In genomic region chr10:92849576-92850090, GRCh38 we compare ENCODE assay signal across 8 cellular contexts. TPM values are rescaled to one million over a fixed set of nuclear protein-coding genes. Genes with fewer than 3 reads are reported as not detected.
A peak's percentile ranks its signal among the peaks of the same experiment; 100 is the strongest.
DNase-seq lines count a peak whose midpoint lies in the region; ATAC-seq and TF ChIP-seq lines count a peak whose summit lies in the region.

No MANE protein-coding gene starts in this region.

- no peak overlapping the region for H3K27ac ChIP-seq in WERI-Rb-1
- H3K27ac ChIP-seq in iPS-18a (ENCODE audit: low read length), result no peak overlapping the region
- H3K27ac ChIP-seq in thyroid gland, result peak overlapping the region in 1 of 3 donors; percentile 90

- H3K4me1 Mint-ChIP-seq in activated naive CD4-positive, alpha-beta T cell treated with anti-CD3 and anti-CD28 coated beads, Interleukin-2, amount 10 ng/mL, durations not matched to agents 7 days and 5 days, result peaks cover 38% of the 10 kb centered on the region

- TF ChIP-seq CTCF in WERI-Rb-1 (IDR thresholded peaks at IDR 0.05; ENCODE audit: low read depth, low read length) (no peak), thyroid gland (IDR thresholded peaks at IDR 0.05) (no peak)

- H3K36me3 Mint-ChIP-seq in activated naive CD4-positive, alpha-beta T cell treated with anti-CD3 and anti-CD28 coated beads, Interleukin-2, amount 10 ng/mL, durations not matched to agents 7 days and 5 days, result peaks cover 3% of the 10 kb centered on the region

- H3K27ac Mint-ChIP-seq in activated naive CD4-positive, alpha-beta T cell treated with anti-CD3 and anti-CD28 coated beads, Interleukin-2, amount 10 ng/mL, durations not matched to agents 7 days and 5 days, result peak overlapping the region; percentile 83

- peaks cover 6% of the 10 kb centered on the region for H3K9me3 ChIP-seq in WERI-Rb-1 (ENCODE audit: severe bottlenecking)
- H3K9me3 ChIP-seq in iPS-18a (ENCODE audit: control insufficient read depth, low read depth, low read length), result no peaks in the 10 kb centered on the region
- no peaks in the 10 kb centered on the region for H3K9me3 ChIP-seq in thyroid gland

- H3K36me3 ChIP-seq in WERI-Rb-1 (0 out of 2 replicates have a peak, but pooled peaks cover 2% of the 10 kb centered on the region), iPS-18a (ENCODE audit: control insufficient read depth, low read depth, low read length) (no peaks in the 10 kb centered on the region), thyroid gland (no peaks in the 10 kb centered on the region)

- no peak for TF ChIP-seq POLR2A in thyroid gland (IDR thresholded peaks at IDR 0.05)

- H3K27me3 ChIP-seq in WERI-Rb-1 (ENCODE audit: insufficient read depth, low read depth, severe bottlenecking) (no peaks in the 10 kb centered on the region), iPS-18a (ENCODE audit: control insufficient read depth, insufficient read depth, low read length) (peaks cover 30% of the 10 kb centered on the region), thyroid gland (no peaks in the 10 kb centered on the region)

- 40 to 44% methylated on average over 2 of the region's 2 CpGs for WGBS in thyroid gland, 2 donors

- H3K4me1 ChIP-seq in iPS-18a (ENCODE audit: control insufficient read depth, low read depth, low read length), result peaks cover 4% of the 10 kb centered on the region
- peaks cover 13 to 21% of the 10 kb centered on the region in 2 donors for H3K4me1 ChIP-seq in thyroid gland

- ATAC-seq in GM21515 (IDR thresholded peaks at IDR 0.05; ENCODE audit: unreplicated experiment), result no peak
- ATAC-seq in HG03039 (IDR thresholded peaks at IDR 0.05; ENCODE audit: unreplicated experiment), result no peak
- no peak for ATAC-seq in GM19035 (IDR thresholded peaks at IDR 0.05; ENCODE audit: unreplicated experiment)

- peak overlapping the region; percentile 85 for H3K4me3 Mint-ChIP-seq in activated naive CD4-positive, alpha-beta T cell treated with anti-CD3 and anti-CD28 coated beads, Interleukin-2, amount 10 ng/mL, durations not matched to agents 7 days and 5 days

- no peaks in the 10 kb centered on the region for H3K9me3 Mint-ChIP-seq in activated naive CD4-positive, alpha-beta T cell treated with anti-CD3 and anti-CD28 coated beads, Interleukin-2, amount 10 ng/mL, durations not matched to agents 7 days and 5 days

- peaks cover 5% of the 10 kb centered on the region for H3K27me3 Mint-ChIP-seq in activated naive CD4-positive, alpha-beta T cell treated with anti-CD3 and anti-CD28 coated beads, Interleukin-2, amount 10 ng/mL, durations not matched to agents 7 days and 5 days

- H3K9ac ChIP-seq in iPS-18a (ENCODE audit: low read length), result no peak overlapping the region

- intact Hi-C loops in thyroid gland (cut with DNase I), result no loop called here

- CTCF ChIA-PET in activated naive CD4-positive, alpha-beta T cell treated with anti-CD3 and anti-CD28 coated beads, Interleukin-2, amount 10 ng/mL, durations not matched to agents 7 days and 5 days (lab: Charles Lee), result interaction anchor here (5.7 kb wide), 1 partner anchor 14 kb away, joined by 41 read pairs; no protein-coding TSS in a partner anchor

- H3K4me3 ChIP-seq in WERI-Rb-1 (ENCODE audit: low read depth, low read length) (peak overlapping the region; percentile 92), iPS-18a (ENCODE audit: low read length) (peak overlapping the region; percentile 62), thyroid gland (replicated peaks in 1 of 3) (peak overlapping the region in 2 of 3 donors; percentile 72 to 86)

- no peak for DNase-seq in activated naive CD4-positive, alpha-beta T cell treated with anti-CD3 and anti-CD28 coated beads, Interleukin-2, amount 10 ng/mL, durations not matched to agents 7 days and 5 days
- no peak for DNase-seq in activated naive CD4-positive, alpha-beta T cell (lab: John Stamatoyannopoulos, UW)
- DNase-seq in WERI-Rb-1 (no peak), thyroid gland (no peak)

RNA-seq across cellular contexts. Expression of gene EXOC6, which starts 1.3 kb away (rescaled TPM):
- total RNA-seq in thyroid gland, result 10 to 100 TPM; 51.6 to 74.0 (median 61.1) TPM
